In the genomic region with DNA sequence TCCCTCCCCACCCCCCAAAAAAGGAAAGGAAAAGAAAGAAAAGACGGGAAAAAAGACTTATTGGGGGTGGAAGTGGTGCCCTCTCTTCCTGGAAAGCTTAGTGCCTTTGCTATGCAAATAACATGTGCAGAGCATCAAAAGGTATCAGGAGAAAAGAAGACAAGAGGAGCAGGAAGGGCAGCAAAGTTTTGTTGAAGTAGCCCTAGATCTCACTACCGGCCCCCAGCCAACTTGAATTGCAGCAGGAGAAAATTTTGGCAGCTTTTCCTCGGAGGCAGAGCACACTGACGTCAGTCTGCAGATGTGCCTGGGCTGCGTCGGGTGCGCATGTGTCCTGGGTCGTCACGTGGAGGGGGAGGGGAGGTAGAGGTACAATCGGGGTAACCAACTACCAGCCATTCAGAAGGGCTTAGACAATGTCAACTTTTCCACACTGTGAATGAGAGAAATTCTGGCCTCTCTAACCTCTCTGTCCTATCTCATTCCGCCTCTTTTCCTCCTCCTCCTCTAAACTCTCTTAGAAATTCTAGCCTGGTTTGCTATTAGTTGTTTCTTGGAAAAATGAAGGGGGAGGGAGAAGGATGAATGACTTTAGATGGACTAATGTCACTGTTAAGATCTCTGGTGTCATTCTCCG, we compare ENCODE assay signal across 8 cellular contexts. TPM values are rescaled to one million over a fixed set of nuclear protein-coding genes. Genes with fewer than 3 reads are reported as not detected.
DNase-seq lines count a peak whose midpoint lies in the region; ATAC-seq and TF ChIP-seq lines count a peak whose summit lies in the region.

A gene with protein sequence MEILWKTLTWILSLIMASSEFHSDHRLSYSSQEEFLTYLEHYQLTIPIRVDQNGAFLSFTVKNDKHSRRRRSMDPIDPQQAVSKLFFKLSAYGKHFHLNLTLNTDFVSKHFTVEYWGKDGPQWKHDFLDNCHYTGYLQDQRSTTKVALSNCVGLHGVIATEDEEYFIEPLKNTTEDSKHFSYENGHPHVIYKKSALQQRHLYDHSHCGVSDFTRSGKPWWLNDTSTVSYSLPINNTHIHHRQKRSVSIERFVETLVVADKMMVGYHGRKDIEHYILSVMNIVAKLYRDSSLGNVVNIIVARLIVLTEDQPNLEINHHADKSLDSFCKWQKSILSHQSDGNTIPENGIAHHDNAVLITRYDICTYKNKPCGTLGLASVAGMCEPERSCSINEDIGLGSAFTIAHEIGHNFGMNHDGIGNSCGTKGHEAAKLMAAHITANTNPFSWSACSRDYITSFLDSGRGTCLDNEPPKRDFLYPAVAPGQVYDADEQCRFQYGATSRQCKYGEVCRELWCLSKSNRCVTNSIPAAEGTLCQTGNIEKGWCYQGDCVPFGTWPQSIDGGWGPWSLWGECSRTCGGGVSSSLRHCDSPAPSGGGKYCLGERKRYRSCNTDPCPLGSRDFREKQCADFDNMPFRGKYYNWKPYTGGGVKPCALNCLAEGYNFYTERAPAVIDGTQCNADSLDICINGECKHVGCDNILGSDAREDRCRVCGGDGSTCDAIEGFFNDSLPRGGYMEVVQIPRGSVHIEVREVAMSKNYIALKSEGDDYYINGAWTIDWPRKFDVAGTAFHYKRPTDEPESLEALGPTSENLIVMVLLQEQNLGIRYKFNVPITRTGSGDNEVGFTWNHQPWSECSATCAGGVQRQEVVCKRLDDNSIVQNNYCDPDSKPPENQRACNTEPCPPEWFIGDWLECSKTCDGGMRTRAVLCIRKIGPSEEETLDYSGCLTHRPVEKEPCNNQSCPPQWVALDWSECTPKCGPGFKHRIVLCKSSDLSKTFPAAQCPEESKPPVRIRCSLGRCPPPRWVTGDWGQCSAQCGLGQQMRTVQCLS (N-terminal part only) (minus strand): TSS at position 286 of the 637 bp plus-strand sequence. CDS start 8,247 bp downstream, outside the sequence.

- H3K9me3 ChIP-seq in esophagus squamous epithelium (no peaks in the 10 kb centered on the region), muscle layer of duodenum (ENCODE audit: control insufficient read depth in 1 of 2, low read length in 2 of 2) (no peaks in the 10 kb centered on the region)

- peaks cover 0 to 1% of the 10 kb centered on the region in 2 donors for H3K36me3 Mint-ChIP-seq in activated T-cell treated with anti-CD3 and anti-CD28 coated beads, Interleukin-2, amount 50 U/mL, for 72 hours (ENCODE audit: insufficient read depth in 2 of 2)

- no peaks in the 10 kb centered on the region for H3K27me3 ChIP-seq in esophagus squamous epithelium
- no peaks in the 10 kb centered on the region for H3K27me3 ChIP-seq in muscle layer of duodenum (ENCODE audit: low read depth, low read length)

- peak within 1 kb of the TSS; percentile 39 to 78 (median 53) for H3K4me3 ChIP-seq in esophagus squamous epithelium
- peak within 1 kb of the TSS; percentile 84 to 85 for H3K4me3 ChIP-seq in muscle layer of duodenum (ENCODE audit: low read depth in 1 of 2, low read length in 2 of 2)

- no peaks in the 10 kb centered on the region for H3K9me3 Mint-ChIP-seq in activated T-cell treated with anti-CD3 and anti-CD28 coated beads, Interleukin-2, amount 50 U/mL, for 72 hours

- no peaks in the 10 kb centered on the region for H3K27me3 Mint-ChIP-seq in activated T-cell treated with anti-CD3 and anti-CD28 coated beads, Interleukin-2, amount 50 U/mL, for 72 hours (ENCODE audit: low read depth)

- peak; percentile 74 for ATAC-seq in GM19455 (IDR thresholded peaks at IDR 0.05; ENCODE audit: unreplicated experiment)
- ATAC-seq in activated T-cell treated with anti-CD3 and anti-CD28 coated beads, Interleukin-2, amount 50 U/mL, for 72 hours (replicated peaks in 1 of 2): peak; percentile 94 to 95

- DNase-seq in COLO829 (ENCODE audit: low spot score): peak; percentile 28
- DNase-seq in HPDE6-E6E7 (ENCODE audit: extremely low spot score): peak; percentile 49
- peak; percentile 78 to 82 for DNase-seq in activated T-cell treated with anti-CD3 and anti-CD28 coated beads, Interleukin-2, amount 50 U/mL, for 72 hours
- peak; percentile 45 for DNase-seq in esophagus squamous epithelium (lab: John Stamatoyannopoulos, UW)
- DNase-seq in stimulated activated CD8-positive, alpha-beta memory T cell treated with anti-CD3 and anti-CD28 coated beads, Interleukin-7, amount 100 ng/mL, for 24 hours (ENCODE audit: low read depth): peak; percentile 59

- WGBS in esophagus squamous epithelium, 2 donors: 0 to 1% methylated on average over 11 to 12 of the region's 12 CpGs

- no peak within 1 kb of the TSS for H3K4me3 Mint-ChIP-seq in activated T-cell treated with anti-CD3 and anti-CD28 coated beads, Interleukin-2, amount 50 U/mL, for 72 hours

- H3K36me3 ChIP-seq in esophagus squamous epithelium (no peaks in the 10 kb centered on the region), muscle layer of duodenum (ENCODE audit: control insufficient read depth in 1 of 2, insufficient read depth in 2 of 2, low read length in 2 of 2) (peaks cover 0 to 5% of the 10 kb centered on the region in 2 donors)

- peak in 1 of 4 donors; percentile 56 for TF ChIP-seq POLR2A in esophagus squamous epithelium (IDR thresholded peaks at IDR 0.05)

- peaks cover 15% of the 10 kb centered on the region for H3K4me1 Mint-ChIP-seq in activated T-cell treated with anti-CD3 and anti-CD28 coated beads, Interleukin-2, amount 50 U/mL, for 72 hours (ENCODE audit: low read depth)

- H3K27ac ChIP-seq in esophagus squamous epithelium (peak within 1 kb of the TSS; percentile 65 to 92 (median 88)), muscle layer of duodenum (ENCODE audit: low read length) (peak within 1 kb of the TSS; percentile 87)

- H3K27ac Mint-ChIP-seq in activated T-cell treated with anti-CD3 and anti-CD28 coated beads, Interleukin-2, amount 50 U/mL, for 72 hours: peak within 1 kb of the TSS; percentile 97

- H3K4me1 ChIP-seq in esophagus squamous epithelium (peaks cover 0 to 34% (median 3%) of the 10 kb centered on the region in 3 donors), muscle layer of duodenum (ENCODE audit: control insufficient read depth in 1 of 2, insufficient read depth in 2 of 2, low read length in 2 of 2) (peaks cover 3 to 6% of the 10 kb centered on the region in 2 donors)

- no peak for TF ChIP-seq CTCF in esophagus squamous epithelium (IDR thresholded peaks at IDR 0.05)

- intact Hi-C loops in esophagus squamous epithelium (cut with DNase I): loop anchor here (10.0 kb wide), 1 partner anchor 667 kb away; no protein-coding TSS in a partner anchor

TF ChIP-seq in PFSK-1, 5 proteins besides CTCF, POLR2A, EP300 and RAD21:
- peak; percentile 97 for TF ChIP-seq FOXP2 (optimal IDR thresholded peaks at IDR 0.05; ENCODE audit: borderline replicate concordance, extremely low read depth, extremely low read length, insufficient read depth)
- TF ChIP-seq TAF1 (IDR thresholded peaks at IDR 0.05; ENCODE audit: borderline replicate concordance, insufficient read depth, low read length): peak; percentile 81; the same call in 1 of the 2 replicates
- TF ChIP-seq SIN3A (IDR thresholded peaks at IDR 0.05; ENCODE audit: borderline replicate concordance, insufficient read depth, low read length): peak; percentile 72; the same call in 1 of the 2 replicates
- TF ChIP-seq POLR2AphosphoS5 (IDR thresholded peaks at IDR 0.05; ENCODE audit: low read depth, low read length): peak; percentile 86
- TF ChIP-seq, protein P1, sequence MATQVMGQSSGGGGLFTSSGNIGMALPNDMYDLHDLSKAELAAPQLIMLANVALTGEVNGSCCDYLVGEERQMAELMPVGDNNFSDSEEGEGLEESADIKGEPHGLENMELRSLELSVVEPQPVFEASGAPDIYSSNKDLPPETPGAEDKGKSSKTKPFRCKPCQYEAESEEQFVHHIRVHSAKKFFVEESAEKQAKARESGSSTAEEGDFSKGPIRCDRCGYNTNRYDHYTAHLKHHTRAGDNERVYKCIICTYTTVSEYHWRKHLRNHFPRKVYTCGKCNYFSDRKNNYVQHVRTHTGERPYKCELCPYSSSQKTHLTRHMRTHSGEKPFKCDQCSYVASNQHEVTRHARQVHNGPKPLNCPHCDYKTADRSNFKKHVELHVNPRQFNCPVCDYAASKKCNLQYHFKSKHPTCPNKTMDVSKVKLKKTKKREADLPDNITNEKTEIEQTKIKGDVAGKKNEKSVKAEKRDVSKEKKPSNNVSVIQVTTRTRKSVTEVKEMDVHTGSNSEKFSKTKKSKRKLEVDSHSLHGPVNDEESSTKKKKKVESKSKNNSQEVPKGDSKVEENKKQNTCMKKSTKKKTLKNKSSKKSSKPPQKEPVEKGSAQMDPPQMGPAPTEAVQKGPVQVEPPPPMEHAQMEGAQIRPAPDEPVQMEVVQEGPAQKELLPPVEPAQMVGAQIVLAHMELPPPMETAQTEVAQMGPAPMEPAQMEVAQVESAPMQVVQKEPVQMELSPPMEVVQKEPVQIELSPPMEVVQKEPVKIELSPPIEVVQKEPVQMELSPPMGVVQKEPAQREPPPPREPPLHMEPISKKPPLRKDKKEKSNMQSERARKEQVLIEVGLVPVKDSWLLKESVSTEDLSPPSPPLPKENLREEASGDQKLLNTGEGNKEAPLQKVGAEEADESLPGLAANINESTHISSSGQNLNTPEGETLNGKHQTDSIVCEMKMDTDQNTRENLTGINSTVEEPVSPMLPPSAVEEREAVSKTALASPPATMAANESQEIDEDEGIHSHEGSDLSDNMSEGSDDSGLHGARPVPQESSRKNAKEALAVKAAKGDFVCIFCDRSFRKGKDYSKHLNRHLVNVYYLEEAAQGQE (IDR thresholded peaks at IDR 0.05; ENCODE audit: insufficient read depth in 1 of 2, low read depth in 2 of 2, low read length in 2 of 2): peak; percentile 15 to 58; a peak in 1 of 4 replicates

RNA-seq across cellular contexts. Expression of the gene that starts here (rescaled TPM):
- polyA plus RNA-seq in PFSK-1 (2012; ENCODE audit: insufficient read length, low read depth): 1.7 TPM
- 1 to 10 TPM; 1.6 to 2.5 TPM for total RNA-seq in activated T-cell treated with anti-CD3 and anti-CD28 coated beads, Interleukin-2, amount 50 U/mL, for 72 hours
- 1 to 10 TPM in 2 of 4 donors, under 1 TPM in 2; 0.23 to 3.8 (median 1.0) TPM for total RNA-seq in esophagus squamous epithelium

Comparison
In these comparisons a context has a peak if more than half of its experiments do, and no peak if none do; other contexts are left out.
1. Peak in every context shown above with its lines: DNase-seq, ATAC-seq, H3K4me3 ChIP-seq and H3K27ac ChIP-seq.
2. DNase-seq: peak in every context shown above with its lines; median percentile 80 in activated T-cell treated with anti-CD3 and anti-CD28 coated beads, Interleukin-2, amount 50 U/mL, for 72 hours; 59 in stimulated activated CD8-positive, alpha-beta memory T cell treated with anti-CD3 and anti-CD28 coated beads, Interleukin-7, amount 100 ng/mL, for 24 hours; 49 in HPDE6-E6E7; 45 in esophagus squamous epithelium; 28 in COLO829.